In the genomic region with DNA sequence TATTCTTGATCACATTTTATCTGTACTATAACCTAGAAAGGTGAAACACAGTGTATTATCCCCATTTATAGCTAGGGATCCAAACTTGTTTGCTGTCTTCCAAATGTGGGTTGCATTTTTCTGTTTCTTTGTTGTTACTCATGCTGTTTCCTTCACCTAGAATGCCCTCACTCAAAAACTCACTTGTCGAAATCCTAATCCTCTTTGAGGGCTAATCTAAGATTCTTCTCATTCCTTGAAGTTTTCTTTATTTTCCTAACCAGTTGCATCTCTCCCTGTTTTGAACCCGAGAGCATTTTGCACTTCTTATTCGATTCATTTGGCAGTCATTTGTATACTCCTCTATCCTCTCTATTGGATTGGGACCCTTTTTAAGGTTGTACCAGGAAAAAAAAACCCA, we compare ENCODE assay signal across 1 cellular context.
TF ChIP-seq lines count a peak whose summit lies in the region.

No MANE protein-coding gene starts in this region.

TF ChIP-seq in GM12878, 131 proteins besides CTCF, POLR2A, EP300 and RAD21:
- TF ChIP-seq, protein P1, sequence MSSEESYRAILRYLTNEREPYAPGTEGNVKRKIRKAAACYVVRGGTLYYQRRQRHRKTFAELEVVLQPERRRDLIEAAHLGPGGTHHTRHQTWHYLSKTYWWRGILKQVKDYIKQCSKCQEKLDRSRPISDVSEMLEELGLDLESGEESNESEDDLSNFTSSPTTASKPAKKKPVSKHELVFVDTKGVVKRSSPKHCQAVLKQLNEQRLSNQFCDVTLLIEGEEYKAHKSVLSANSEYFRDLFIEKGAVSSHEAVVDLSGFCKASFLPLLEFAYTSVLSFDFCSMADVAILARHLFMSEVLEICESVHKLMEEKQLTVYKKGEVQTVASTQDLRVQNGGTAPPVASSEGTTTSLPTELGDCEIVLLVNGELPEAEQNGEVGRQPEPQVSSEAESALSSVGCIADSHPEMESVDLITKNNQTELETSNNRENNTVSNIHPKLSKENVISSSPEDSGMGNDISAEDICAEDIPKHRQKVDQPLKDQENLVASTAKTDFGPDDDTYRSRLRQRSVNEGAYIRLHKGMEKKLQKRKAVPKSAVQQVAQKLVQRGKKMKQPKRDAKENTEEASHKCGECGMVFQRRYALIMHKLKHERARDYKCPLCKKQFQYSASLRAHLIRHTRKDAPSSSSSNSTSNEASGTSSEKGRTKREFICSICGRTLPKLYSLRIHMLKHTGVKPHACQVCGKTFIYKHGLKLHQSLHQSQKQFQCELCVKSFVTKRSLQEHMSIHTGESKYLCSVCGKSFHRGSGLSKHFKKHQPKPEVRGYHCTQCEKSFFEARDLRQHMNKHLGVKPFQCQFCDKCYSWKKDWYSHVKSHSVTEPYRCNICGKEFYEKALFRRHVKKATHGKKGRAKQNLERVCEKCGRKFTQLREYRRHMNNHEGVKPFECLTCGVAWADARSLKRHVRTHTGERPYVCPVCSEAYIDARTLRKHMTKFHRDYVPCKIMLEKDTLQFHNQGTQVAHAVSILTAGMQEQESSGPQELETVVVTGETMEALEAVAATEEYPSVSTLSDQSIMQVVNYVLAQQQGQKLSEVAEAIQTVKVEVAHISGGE (CRISPR knock-in tag; IDR thresholded peaks at IDR 0.05): no peak
